In the genomic region with DNA sequence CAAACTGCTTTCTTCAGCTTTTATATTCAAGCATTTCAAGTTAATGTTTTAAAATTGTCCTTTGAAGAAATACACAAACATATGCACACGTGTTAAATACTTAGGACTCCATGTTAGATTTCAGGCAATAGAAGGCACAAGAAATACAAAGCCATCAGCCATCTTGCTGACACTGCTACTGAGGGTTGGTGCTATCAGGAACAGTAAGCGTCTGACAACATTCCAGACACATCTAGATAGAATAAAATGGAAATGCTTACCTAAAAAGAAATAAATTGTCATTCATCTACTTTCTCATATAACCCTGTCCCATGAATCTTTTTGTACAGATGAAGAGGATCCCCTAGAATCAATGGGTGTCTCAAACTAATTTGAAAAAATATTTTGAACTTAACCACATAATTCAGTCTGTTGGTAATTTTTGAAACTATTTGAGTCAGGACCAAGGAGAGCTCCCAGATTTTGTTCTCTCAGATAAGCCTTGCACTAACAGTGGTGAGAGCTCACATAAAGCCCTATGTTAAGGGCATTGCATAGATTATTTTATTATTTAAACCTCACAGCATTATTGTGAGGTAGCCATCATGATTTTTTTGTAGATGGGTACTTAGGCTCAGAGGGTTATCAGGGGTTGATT, we compare ENCODE assay signal across 17 cellular contexts.
DNase-seq lines count a peak whose midpoint lies in the region; ATAC-seq, FAIRE-seq and TF ChIP-seq lines count a peak whose summit lies in the region.
"Had no signal": no experiment of that assay in that cellular context is flagged by ENCODE, and none has a peak within 500 bp of the region (broad histone marks: within the 10 kb centered on the region; RNA-seq: fewer than 3 reads in every experiment).

No MANE protein-coding gene starts in this region.

- H2AFZ ChIP-seq in Karpas-422 (ENCODE audit: low read length) = no peak overlapping the region

- TF ChIP-seq CTCF in A549 (IDR thresholded peaks at IDR 0.05) = no peak

- 2% methylated on average over 2 of the region's 2 CpGs for WGBS in A549 (ENCODE audit: missing lambda C conversion rate)

- no peak for ATAC-seq in A549
- ATAC-seq: stimulated activated memory B cell treated with anti-CD40 and anti-IgM and Interleukin-4, amounts not matched to agents 10 μg/mL and 1 μg/mL and 100 μg/mL, for 72 hours; T-helper 17 cell had no signal

- H3K36me3 ChIP-seq in Karpas-422 (ENCODE audit: insufficient read depth, low read length) (no peaks in the 10 kb centered on the region), adipocyte (ENCODE audit: control insufficient read depth, insufficient read depth, low read length, severe bottlenecking) (no peaks in the 10 kb centered on the region)
- H3K36me3 ChIP-seq: colonic mucosa, sigmoid colon, upper lobe of left lung had no signal

- CTCF ChIA-PET in A549 (lab: Yijun Ruan, JAX) = no interaction called here

- H3K9ac ChIP-seq in Karpas-422 (ENCODE audit: low read length) (no peak overlapping the region), adipocyte (ENCODE audit: low read length) (no peak overlapping the region)

- H3K4me1 ChIP-seq in A549 = no peaks in the 10 kb centered on the region
- H3K4me1 ChIP-seq in Karpas-422 (ENCODE audit: low read length) = no peaks in the 10 kb centered on the region
- H3K4me1 ChIP-seq in adipocyte (ENCODE audit: control insufficient read depth, insufficient read depth, low read length) = no peaks in the 10 kb centered on the region
- H3K4me1 ChIP-seq: colonic mucosa, sigmoid colon, upper lobe of left lung had no signal

- no peak for TF ChIP-seq EP300 in A549 (IDR thresholded peaks at IDR 0.05)

- H4K20me1 ChIP-seq in Karpas-422 (ENCODE audit: insufficient read depth, low read depth, low read length) = no peaks in the 10 kb centered on the region

- TF ChIP-seq POLR2A in A549 (IDR thresholded peaks at IDR 0.05; ENCODE audit: low read length) = no peak

- no peaks in the 10 kb centered on the region for H3K79me2 ChIP-seq in Karpas-422 (ENCODE audit: low read length)

- H3K27ac ChIP-seq in A549 (no peak overlapping the region), Karpas-422 (ENCODE audit: low read length) (no peak overlapping the region)
- H3K27ac ChIP-seq: colonic mucosa, sigmoid colon, upper lobe of left lung had no signal

- H3K27me3 ChIP-seq in Karpas-422 (ENCODE audit: low read length) (no peaks in the 10 kb centered on the region), adipocyte (replicated peaks; ENCODE audit: control insufficient read depth, insufficient read depth, low read length) (no peaks in the 10 kb centered on the region)
- H3K27me3 ChIP-seq: colonic mucosa, sigmoid colon, upper lobe of left lung had no signal

- H3K4me2 ChIP-seq in A549 = no peak overlapping the region
- H3K4me2 ChIP-seq in Karpas-422 (ENCODE audit: low read depth, low read length, poor library complexity, severe bottlenecking) = no peak overlapping the region

- no peak for DNase-seq in A549 (ENCODE audit: low read depth in 1 of 2, low spot score in 1 of 2)
- peak; percentile 47 for DNase-seq in Karpas-422
- DNase-seq in adipocyte (ENCODE audit: low read depth) = peak; percentile 15
- peak; percentile 8 for DNase-seq in iPS-NIHi11 (ENCODE audit: low spot score)
- DNase-seq in dermis blood vessel endothelial cell = no peak
- DNase-seq in NCI-H2081 (lab: John Stamatoyannopoulos, UW) = no peak
- DNase-seq in frontal cortex (ENCODE audit: low spot score in 2 of 2) = no peak
- DNase-seq in HPDE6-E6E7 (ENCODE audit: extremely low spot score) = no peak
- DNase-seq: activated CD4-positive, alpha-beta T cell treated with anti-CD3 and anti-CD28 coated beads, Interleukin-2, amount 10 ng/mL, durations not matched to agents 7 days and 5 days; activated T-cell treated with anti-CD3 and anti-CD28 coated beads, Interleukin-2, amount 50 U/mL, for 24 hours; colonic mucosa; hippocampal formation; NCI-H2029 treated with DMSO at 0.1 percent for 48 hours; sigmoid colon; T-helper 17 cell; upper lobe of left lung had no signal

- no peak for FAIRE-seq in A549 (lab: Jason Lieb, UNC)
- no peak for FAIRE-seq in frontal cortex (lab: Jason Lieb, UNC)

- no peak overlapping the region for H3K4me3 ChIP-seq in A549
- H3K4me3 ChIP-seq in Karpas-422 (ENCODE audit: low read length) = no peak overlapping the region
- no peak overlapping the region for H3K4me3 ChIP-seq in adipocyte (ENCODE audit: low read length)
- H3K4me3 ChIP-seq: colonic mucosa, sigmoid colon, upper lobe of left lung had no signal

- no peak for TF ChIP-seq RAD21 in A549 (conservative IDR thresholded peaks at IDR 0.05 in 1 of 2, IDR thresholded peaks at IDR 0.05 in 1 of 2)

- POLR2A ChIA-PET in A549 (lab: Yijun Ruan, JAX) = no interaction called here

- H3K9me3 ChIP-seq in A549 (no peaks in the 10 kb centered on the region), Karpas-422 (ENCODE audit: low read length) (no peaks in the 10 kb centered on the region), adipocyte (ENCODE audit: control insufficient read depth, low read length) (no peaks in the 10 kb centered on the region)
- H3K9me3 ChIP-seq: colonic mucosa, sigmoid colon had no signal

- H3K9me2 ChIP-seq in Karpas-422 (replicated peaks; ENCODE audit: insufficient read depth, low read length) = no peaks in the 10 kb centered on the region

TF ChIP-seq in A549, 52 proteins besides CTCF, POLR2A, EP300 and RAD21:
- no peak for TF ChIP-seq JUN (IDR thresholded peaks at IDR 0.05)
- TF ChIP-seq, protein P1, sequence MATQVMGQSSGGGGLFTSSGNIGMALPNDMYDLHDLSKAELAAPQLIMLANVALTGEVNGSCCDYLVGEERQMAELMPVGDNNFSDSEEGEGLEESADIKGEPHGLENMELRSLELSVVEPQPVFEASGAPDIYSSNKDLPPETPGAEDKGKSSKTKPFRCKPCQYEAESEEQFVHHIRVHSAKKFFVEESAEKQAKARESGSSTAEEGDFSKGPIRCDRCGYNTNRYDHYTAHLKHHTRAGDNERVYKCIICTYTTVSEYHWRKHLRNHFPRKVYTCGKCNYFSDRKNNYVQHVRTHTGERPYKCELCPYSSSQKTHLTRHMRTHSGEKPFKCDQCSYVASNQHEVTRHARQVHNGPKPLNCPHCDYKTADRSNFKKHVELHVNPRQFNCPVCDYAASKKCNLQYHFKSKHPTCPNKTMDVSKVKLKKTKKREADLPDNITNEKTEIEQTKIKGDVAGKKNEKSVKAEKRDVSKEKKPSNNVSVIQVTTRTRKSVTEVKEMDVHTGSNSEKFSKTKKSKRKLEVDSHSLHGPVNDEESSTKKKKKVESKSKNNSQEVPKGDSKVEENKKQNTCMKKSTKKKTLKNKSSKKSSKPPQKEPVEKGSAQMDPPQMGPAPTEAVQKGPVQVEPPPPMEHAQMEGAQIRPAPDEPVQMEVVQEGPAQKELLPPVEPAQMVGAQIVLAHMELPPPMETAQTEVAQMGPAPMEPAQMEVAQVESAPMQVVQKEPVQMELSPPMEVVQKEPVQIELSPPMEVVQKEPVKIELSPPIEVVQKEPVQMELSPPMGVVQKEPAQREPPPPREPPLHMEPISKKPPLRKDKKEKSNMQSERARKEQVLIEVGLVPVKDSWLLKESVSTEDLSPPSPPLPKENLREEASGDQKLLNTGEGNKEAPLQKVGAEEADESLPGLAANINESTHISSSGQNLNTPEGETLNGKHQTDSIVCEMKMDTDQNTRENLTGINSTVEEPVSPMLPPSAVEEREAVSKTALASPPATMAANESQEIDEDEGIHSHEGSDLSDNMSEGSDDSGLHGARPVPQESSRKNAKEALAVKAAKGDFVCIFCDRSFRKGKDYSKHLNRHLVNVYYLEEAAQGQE (IDR thresholded peaks at IDR 0.05) = peak; percentile 67; the same call in 1 of the 2 replicates
TF ChIP-seq in A549: peak in this region for 1.

Comparison
In these comparisons a context has a peak if more than half of its experiments do, and no peak if none do; other contexts are left out.
1. DNase-seq: peak in Karpas-422 (single experiment), adipocyte (single experiment) and iPS-NIHi11 (single experiment); none in A549 (0 of 2), dermis blood vessel endothelial cell (single experiment), NCI-H2081 (0 of 2), frontal cortex (0 of 2) and HPDE6-E6E7 (single experiment).